Comparison of ENCODE assay signal across 25 cellular contexts in the genomic region with DNA sequence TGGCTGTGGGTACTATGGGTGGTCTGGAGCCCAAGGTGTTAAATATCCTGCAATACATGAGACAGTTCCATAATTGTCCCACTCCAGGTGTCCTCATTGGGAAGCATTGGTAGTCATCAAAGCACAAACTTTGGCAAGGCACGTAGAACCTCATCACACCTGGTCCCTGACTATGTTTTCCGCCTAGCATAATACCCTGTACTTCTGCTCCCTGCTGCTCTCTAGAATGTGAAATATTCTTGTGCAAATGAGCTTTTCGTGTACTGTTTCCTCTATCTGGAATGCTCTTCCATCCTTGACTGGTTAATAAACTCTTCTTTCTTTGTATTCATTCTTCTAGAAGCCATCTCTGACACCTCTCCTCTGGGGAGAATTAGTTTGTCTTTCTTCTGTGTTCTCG.
"Had no signal": no experiment of that assay in that cellular context is flagged by ENCODE, and none has a peak within 500 bp of the region (broad histone marks: within the 10 kb centered on the region; RNA-seq: fewer than 3 reads in every experiment).

No MANE protein-coding gene starts in this region.

- H3K27ac Mint-ChIP-seq: dendritic cell treated with granulocyte-macrophage colony-stimulating factor and Interleukin-4, amounts not matched to agents 40 ng/mL and 50 ng/mL, for 4 days; effector memory CD8-positive, alpha-beta T cell; endodermal cell; mesothelial cell of epicardium; naive B cell; naive thymus-derived CD8-positive, alpha-beta T cell had no signal

- H3K4me3 ChIP-seq: colonic mucosa, esophagus squamous epithelium, gastrocnemius medialis, heart right ventricle, left lung, lower lobe of right lung, mucosa of descending colon had no signal

- H3K4me1 ChIP-seq: colonic mucosa, esophagus squamous epithelium, gastrocnemius medialis, heart right ventricle, left lung, lower lobe of right lung had no signal

- H3K4me1 Mint-ChIP-seq: endodermal cell; mesothelial cell of epicardium; naive B cell; naive thymus-derived CD8-positive, alpha-beta T cell had no signal

- ATAC-seq: effector memory CD8-positive, alpha-beta T cell; esophagus mucosa; gastrocnemius medialis; heart right ventricle; left cardiac atrium; left lung; left ventricle myocardium superior; lower lobe of right lung; mucosa of descending colon; naive thymus-derived CD8-positive, alpha-beta T cell had no signal

- H3K27ac ChIP-seq: colonic mucosa, epithelial cell of prostate, esophagus squamous epithelium, gastrocnemius medialis, heart right ventricle, left lung, lower lobe of right lung had no signal

- DNase-seq: colonic mucosa; cortex of kidney; effector CD8-positive, alpha-beta T cell; effector memory CD8-positive, alpha-beta T cell; endodermal cell; erythroblast; esophagus squamous epithelium; foreskin fibroblast; gastrocnemius medialis; glutamatergic neuron; head of caudate nucleus; heart right ventricle; hippocampal formation; left cardiac atrium; left lung; left ventricle myocardium superior; lower lobe of right lung; mesenchymal stem cell; mucosa of descending colon; naive B cell; naive thymus-derived CD8-positive, alpha-beta T cell had no signal

- H3K36me3 ChIP-seq: colonic mucosa, esophagus squamous epithelium, gastrocnemius medialis, heart right ventricle, left lung, lower lobe of right lung had no signal

- H3K4me3 Mint-ChIP-seq: dendritic cell treated with granulocyte-macrophage colony-stimulating factor and Interleukin-4, amounts not matched to agents 40 ng/mL and 50 ng/mL, for 4 days; effector memory CD8-positive, alpha-beta T cell; endodermal cell; mesothelial cell of epicardium; naive B cell; naive thymus-derived CD8-positive, alpha-beta T cell had no signal

- H3K27me3 ChIP-seq: colonic mucosa, esophagus squamous epithelium, gastrocnemius medialis, heart right ventricle, left lung had no signal

- H3K9me3 ChIP-seq: colonic mucosa, esophagus squamous epithelium, gastrocnemius medialis, lower lobe of right lung, mucosa of descending colon had no signal

- H3K36me3 Mint-ChIP-seq: mesothelial cell of epicardium; naive B cell; naive thymus-derived CD8-positive, alpha-beta T cell had no signal

- H3K27me3 Mint-ChIP-seq: dendritic cell treated with granulocyte-macrophage colony-stimulating factor and Interleukin-4, amounts not matched to agents 40 ng/mL and 50 ng/mL, for 4 days had no signal

- H3K9me3 Mint-ChIP-seq: dendritic cell treated with granulocyte-macrophage colony-stimulating factor and Interleukin-4, amounts not matched to agents 40 ng/mL and 50 ng/mL, for 4 days; effector memory CD8-positive, alpha-beta T cell had no signal
